ENCODE assay signal across 22 cellular contexts in genomic region chr5:150785950-150786349, GRCh38. TPM values are rescaled to one million over a fixed set of nuclear protein-coding genes. Genes with fewer than 3 reads are reported as not detected.
DNase-seq lines count a peak whose midpoint lies in the region; ATAC-seq and TF ChIP-seq lines count a peak whose summit lies in the region.
"Had no signal": no experiment of that assay in that cellular context is flagged by ENCODE, and none has a peak within 500 bp of the region (broad histone marks: within the 10 kb centered on the region; RNA-seq: fewer than 3 reads in every experiment).

No MANE protein-coding gene starts in this region.

- in situ Hi-C loops in G401 (cut with HindIII; ENCODE audit: low sequenced_read_pairs): loop anchor here (5.0 kb wide), 1 partner anchor 34 kb away; no protein-coding TSS in a partner anchor

- no peaks in the 10 kb centered on the region; a peak in 1 of 3 replicates for H3K36me3 ChIP-seq in HEK293 (ENCODE audit: control insufficient read depth in 2 of 2, insufficient read depth in 1 of 2, low read length in 2 of 2)
- peaks cover 11% of the 10 kb centered on the region for H3K36me3 ChIP-seq in osteoblast (ENCODE audit: insufficient read depth, low read length)
- H3K36me3 ChIP-seq: BLaER1, colonic mucosa, spleen had no signal

- DNase-seq in activated T-cell treated with anti-CD3 and anti-CD28 coated beads, Interleukin-2, amount 50 U/mL, for 24 hours: no peak
- no peak for DNase-seq in activated T-cell treated with anti-CD3 and anti-CD28 coated beads, Interleukin-2, amount 50 U/mL, for 1 hour
- DNase-seq in osteoblast (ENCODE audit: insufficient read length, low spot score, missing footprints) (no peak), NCI-H526 treated with DMSO at 0.1 percent for 48 hours (lab: John Stamatoyannopoulos, UW) (no peak), G401 (ENCODE audit: low spot score) (no peak)
- DNase-seq: amygdala; Calu3; colonic mucosa; effector memory CD4-positive, alpha-beta T cell; foreskin fibroblast; left colon; NCI-H510A treated with DMSO at 0.1 percent for 48 hours; NK-92 treated with Interleukin-12 subunit alpha and Interleukin-12 subunit beta, amount 100 ng/mL, for 24 hours; retina; spleen; stimulated activated CD4-positive, alpha-beta T cell treated with anti-CD3 and anti-CD28 coated beads, Interleukin-2, amount 100 ng/mL, for 48 hours had no signal

- H3K27me3 ChIP-seq in osteoblast (ENCODE audit: insufficient read depth, low read length): no peaks in the 10 kb centered on the region
- H3K27me3 ChIP-seq: BLaER1, colonic mucosa, spleen had no signal

- H3K4me2 ChIP-seq in osteoblast (ENCODE audit: insufficient read depth, low read length): no peak overlapping the region
- H3K4me2 ChIP-seq: BLaER1 had no signal

- H3K4me3 Mint-ChIP-seq in activated T-cell treated with anti-CD3 and anti-CD28 coated beads, Interleukin-2, amount 50 U/mL, for 24 hours: no peak overlapping the region
- H3K4me3 Mint-ChIP-seq in activated T-helper 17 cell treated with anti-CD3 and anti-CD28 coated beads, Interleukin-2, amount 50 U/mL, for 72 hours: peak overlapping the region; percentile 92
- H3K4me3 Mint-ChIP-seq: memory B cell, WTC11 had no signal

- H3K27ac Mint-ChIP-seq in activated T-cell treated with anti-CD3 and anti-CD28 coated beads, Interleukin-2, amount 50 U/mL, for 24 hours: peak overlapping the region; percentile 65
- H3K27ac Mint-ChIP-seq in activated T-helper 17 cell treated with anti-CD3 and anti-CD28 coated beads, Interleukin-2, amount 50 U/mL, for 72 hours: peak overlapping the region; percentile 98
- H3K27ac Mint-ChIP-seq: memory B cell; stimulated activated effector memory CD8-positive, alpha-beta T cell treated with anti-CD3 and anti-CD28 coated beads, Interleukin-12 subunit alpha, Interleukin-12 subunit beta, amount 100 ng/mL, for 72 hours; WTC11 had no signal

- H3K79me2 ChIP-seq in osteoblast (ENCODE audit: insufficient read depth, low read length): peaks cover 78% of the 10 kb centered on the region

- TF ChIP-seq CTCF in HEK293 (tag by site-specific recombination; IDR thresholded peaks at IDR 0.05) (no peak), osteoblast (IDR thresholded peaks at IDR 0.05; ENCODE audit: extremely low read depth, low read depth, low read length) (no peak)

- peaks cover 87% of the 10 kb centered on the region for H3K4me1 Mint-ChIP-seq in activated T-cell treated with anti-CD3 and anti-CD28 coated beads, Interleukin-2, amount 50 U/mL, for 24 hours (ENCODE audit: low read depth)
- H3K4me1 Mint-ChIP-seq in activated T-helper 17 cell treated with anti-CD3 and anti-CD28 coated beads, Interleukin-2, amount 50 U/mL, for 72 hours: peaks cover 59% of the 10 kb centered on the region
- H3K4me1 Mint-ChIP-seq: memory B cell had no signal

- H3K4me1 ChIP-seq in HEK293 (ENCODE audit: control insufficient read depth, insufficient read depth, low read length): peaks cover 18% of the 10 kb centered on the region
- peaks cover 86% of the 10 kb centered on the region for H3K4me1 ChIP-seq in osteoblast (ENCODE audit: insufficient read depth, low read length)

- H2AFZ ChIP-seq in osteoblast (ENCODE audit: low read length): no peak overlapping the region

- H4K20me1 ChIP-seq in osteoblast (ENCODE audit: insufficient read depth, low read length): no peaks in the 10 kb centered on the region

- H3K27me3 Mint-ChIP-seq in activated T-cell treated with anti-CD3 and anti-CD28 coated beads, Interleukin-2, amount 50 U/mL, for 24 hours: no peaks in the 10 kb centered on the region
- H3K27me3 Mint-ChIP-seq in activated T-helper 17 cell treated with anti-CD3 and anti-CD28 coated beads, Interleukin-2, amount 50 U/mL, for 72 hours: no peaks in the 10 kb centered on the region

- POLR2A ChIA-PET in HEK293 (lab: Yijun Ruan, JAX): no interaction called here

- peaks cover 6% of the 10 kb centered on the region for H3K9me3 Mint-ChIP-seq in activated T-cell treated with anti-CD3 and anti-CD28 coated beads, Interleukin-2, amount 50 U/mL, for 24 hours
- peaks cover 3% of the 10 kb centered on the region for H3K9me3 Mint-ChIP-seq in activated T-helper 17 cell treated with anti-CD3 and anti-CD28 coated beads, Interleukin-2, amount 50 U/mL, for 72 hours

- H3K27ac ChIP-seq in HEK293 (ENCODE audit: extremely low read depth, low read depth, low read length): no peak overlapping the region
- H3K27ac ChIP-seq in osteoblast (ENCODE audit: low read depth, low read length): peak overlapping the region; percentile 89
- H3K27ac ChIP-seq: BLaER1, colonic mucosa had no signal

- ATAC-seq in activated T-helper 17 cell treated with anti-CD3 and anti-CD28 coated beads, Interleukin-2, amount 50 U/mL, for 72 hours (replicated peaks): no peak
- ATAC-seq: left colon; stimulated activated effector memory CD8-positive, alpha-beta T cell treated with anti-CD3 and anti-CD28 coated beads, Interleukin-12 subunit alpha, Interleukin-12 subunit beta, amount 100 ng/mL, for 72 hours; WTC11 had no signal

- H3K4me3 ChIP-seq in HEK293 (ENCODE audit: low read depth, low read length): no peak overlapping the region
- H3K4me3 ChIP-seq in osteoblast (ENCODE audit: insufficient read depth, low read length): no peak overlapping the region
- H3K4me3 ChIP-seq: BLaER1, colonic mucosa, spleen had no signal

- CTCF ChIA-PET in HEK293 (lab: Yijun Ruan, JAX): interaction anchor here (2.0 kb wide), 1 partner anchor 15 kb away, joined by 13 read pairs; no protein-coding TSS in a partner anchor

- no peaks in the 10 kb centered on the region for H3K9me3 ChIP-seq in HEK293 (ENCODE audit: control insufficient read depth, insufficient read depth, low read depth, low read length)
- no peaks in the 10 kb centered on the region for H3K9me3 ChIP-seq in osteoblast (ENCODE audit: low read depth, low read length)
- H3K9me3 ChIP-seq: colonic mucosa, spleen had no signal

- H3K36me3 Mint-ChIP-seq in activated T-cell treated with anti-CD3 and anti-CD28 coated beads, Interleukin-2, amount 50 U/mL, for 24 hours (ENCODE audit: low read depth): peaks cover 37% of the 10 kb centered on the region
- H3K36me3 Mint-ChIP-seq in activated T-helper 17 cell treated with anti-CD3 and anti-CD28 coated beads, Interleukin-2, amount 50 U/mL, for 72 hours (ENCODE audit: low read depth): no peaks in the 10 kb centered on the region
- H3K36me3 Mint-ChIP-seq: stimulated activated effector memory CD8-positive, alpha-beta T cell treated with anti-CD3 and anti-CD28 coated beads, Interleukin-12 subunit alpha, Interleukin-12 subunit beta, amount 100 ng/mL, for 72 hours had no signal

TF ChIP-seq in HEK293, 187 proteins besides CTCF, POLR2A, EP300 and RAD21:
- TF ChIP-seq TRIM28 (IDR thresholded peaks at IDR 0.05; ENCODE audit: borderline replicate concordance, low read length) (no peak), ZSCAN5A (tag by site-specific recombination; IDR thresholded peaks at IDR 0.05) (no peak), ZNF473 (tag by site-specific recombination; IDR thresholded peaks at IDR 0.05) (no peak), ZNF558 (tag by site-specific recombination; IDR thresholded peaks at IDR 0.05) (peak; percentile 84), ZNF571 (tag by site-specific recombination; IDR thresholded peaks at IDR 0.05) (no peak)

RNA-seq across cellular contexts. Expression of gene SMIM3, which starts 7.4 kb away (rescaled TPM):
- total RNA-seq in activated T-helper 17 cell treated with anti-CD3 and anti-CD28 coated beads, Interleukin-2, amount 50 U/mL, for 72 hours: 10 to 100 TPM; 17.7 to 20.2 TPM
- total RNA-seq in osteoblast: 46.3 and 51.9 TPM in 2 replicates
- total RNA-seq in G401 (2014; rRNA removed; shearing (Covaris generic)): 19.4 and 25.0 TPM in 2 replicates

RNA-seq across cellular contexts. Expression of gene DCTN4, which starts 27.1 kb away (rescaled TPM):
- 10 to 100 TPM; 37.3 to 41.9 TPM for total RNA-seq in activated T-helper 17 cell treated with anti-CD3 and anti-CD28 coated beads, Interleukin-2, amount 50 U/mL, for 72 hours
- total RNA-seq in osteoblast: 66.2 and 68.1 TPM in 2 replicates
- total RNA-seq in G401 (2014; rRNA removed; shearing (Covaris generic)): 31.0 and 47.0 TPM in 2 replicates
